2 cellular contexts compared by ENCODE assay signal in genomic region chr2:149363953-149364352, GRCh38.
TF ChIP-seq lines count a peak whose summit lies in the region.

No MANE protein-coding gene starts in this region.

TF ChIP-seq in H1, 55 proteins besides CTCF, POLR2A, EP300 and RAD21:
- peak; percentile 39; the same call in 1 of the 2 replicates for TF ChIP-seq MAFK (IDR thresholded peaks at IDR 0.05; ENCODE audit: low read depth, low read length)
- TF ChIP-seq CHD2 (IDR thresholded peaks at IDR 0.05; ENCODE audit: low read length), result no peak
TF ChIP-seq in H1: peak in this region for 1.

TF ChIP-seq in neural cell, 6 proteins besides CTCF, POLR2A, EP300 and RAD21:
- TF ChIP-seq SMC3 (conservative IDR thresholded peaks at IDR 0.05; ENCODE audit: poor library complexity) (no peak), MXI1 (conservative IDR thresholded peaks at IDR 0.05; ENCODE audit: poor library complexity, severe bottlenecking) (no peak), TAF1 (IDR thresholded peaks at IDR 0.05; ENCODE audit: low read depth) (no peak), POLR2AphosphoS5 (IDR thresholded peaks at IDR 0.05) (no peak), EZH2 (IDR thresholded peaks at IDR 0.05; ENCODE audit: borderline replicate concordance, insufficient read depth, low read length, poor library complexity, severe bottlenecking) (no peak)
- TF ChIP-seq, protein P1, sequence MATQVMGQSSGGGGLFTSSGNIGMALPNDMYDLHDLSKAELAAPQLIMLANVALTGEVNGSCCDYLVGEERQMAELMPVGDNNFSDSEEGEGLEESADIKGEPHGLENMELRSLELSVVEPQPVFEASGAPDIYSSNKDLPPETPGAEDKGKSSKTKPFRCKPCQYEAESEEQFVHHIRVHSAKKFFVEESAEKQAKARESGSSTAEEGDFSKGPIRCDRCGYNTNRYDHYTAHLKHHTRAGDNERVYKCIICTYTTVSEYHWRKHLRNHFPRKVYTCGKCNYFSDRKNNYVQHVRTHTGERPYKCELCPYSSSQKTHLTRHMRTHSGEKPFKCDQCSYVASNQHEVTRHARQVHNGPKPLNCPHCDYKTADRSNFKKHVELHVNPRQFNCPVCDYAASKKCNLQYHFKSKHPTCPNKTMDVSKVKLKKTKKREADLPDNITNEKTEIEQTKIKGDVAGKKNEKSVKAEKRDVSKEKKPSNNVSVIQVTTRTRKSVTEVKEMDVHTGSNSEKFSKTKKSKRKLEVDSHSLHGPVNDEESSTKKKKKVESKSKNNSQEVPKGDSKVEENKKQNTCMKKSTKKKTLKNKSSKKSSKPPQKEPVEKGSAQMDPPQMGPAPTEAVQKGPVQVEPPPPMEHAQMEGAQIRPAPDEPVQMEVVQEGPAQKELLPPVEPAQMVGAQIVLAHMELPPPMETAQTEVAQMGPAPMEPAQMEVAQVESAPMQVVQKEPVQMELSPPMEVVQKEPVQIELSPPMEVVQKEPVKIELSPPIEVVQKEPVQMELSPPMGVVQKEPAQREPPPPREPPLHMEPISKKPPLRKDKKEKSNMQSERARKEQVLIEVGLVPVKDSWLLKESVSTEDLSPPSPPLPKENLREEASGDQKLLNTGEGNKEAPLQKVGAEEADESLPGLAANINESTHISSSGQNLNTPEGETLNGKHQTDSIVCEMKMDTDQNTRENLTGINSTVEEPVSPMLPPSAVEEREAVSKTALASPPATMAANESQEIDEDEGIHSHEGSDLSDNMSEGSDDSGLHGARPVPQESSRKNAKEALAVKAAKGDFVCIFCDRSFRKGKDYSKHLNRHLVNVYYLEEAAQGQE (IDR thresholded peaks at IDR 0.05; ENCODE audit: borderline replicate concordance), result no peak
